16 cellular contexts compared by ENCODE assay signal in genomic region chr9:30851600-30851999, GRCh38.
DNase-seq lines count a peak whose midpoint lies in the region; ATAC-seq and TF ChIP-seq lines count a peak whose summit lies in the region.
"Had no signal": no experiment of that assay in that cellular context is flagged by ENCODE, and none has a peak within 500 bp of the region (broad histone marks: within the 10 kb centered on the region; RNA-seq: fewer than 3 reads in every experiment).

No MANE protein-coding gene starts in this region.

- peak; percentile 37 for DNase-seq in ELF-1 (ENCODE audit: low read depth, low spot score)
- peak; percentile 30 for DNase-seq in H9
- DNase-seq in WTC11 (ENCODE audit: low spot score) = no peak
- DNase-seq in iPS-NIHi11 (ENCODE audit: low spot score) = peak; percentile 9
- DNase-seq in NCI-H82 treated with DMSO at 0.1 percent for 48 hours (lab: John Stamatoyannopoulos, UW; ENCODE audit: unreplicated experiment) = no peak
- no peak for DNase-seq in activated T-helper 1 cell treated with anti-CD3 and anti-CD28 coated beads, Interleukin-12 subunit alpha, Interleukin-12 subunit beta, Interleukin-2, Interleukin-4 antibody, amounts not matched to agents 30 ng/mL and 10 ng/mL and 1 ng/mL, durations not matched to agents 14 hours and 24 hours and 36 hours (ENCODE audit: low spot score)
- DNase-seq: Calu3; CD8-positive, alpha-beta T cell; GDM1; GOT3; KG1 had no signal

- H3K4me2 ChIP-seq in H9 (ENCODE audit: insufficient read depth, insufficient read length, low read length) = no peak overlapping the region
- H3K4me2 ChIP-seq: BLaER1 treated with 17β-estradiol and CSF1 and Interleukin-3, amounts not matched to agents 10 nM and 100 nM had no signal

- H3K4me1 ChIP-seq in H9 (ENCODE audit: insufficient read depth, low read length) = no peaks in the 10 kb centered on the region; the same call in 1 of the 2 replicates
- H3K4me1 ChIP-seq: BLaER1 treated with 17β-estradiol and CSF1 and Interleukin-3, amounts not matched to agents 10 nM and 100 nM had no signal

- H3K9me3 Mint-ChIP-seq in H9 = peaks cover 10 to 12% of the 10 kb centered on the region in 2 experiments
- H3K9me3 Mint-ChIP-seq in WTC11 = peaks cover 16% of the 10 kb centered on the region
- H3K9me3 Mint-ChIP-seq in activated T-helper 1 cell treated with anti-CD3 and anti-CD28 coated beads, Interleukin-12 subunit alpha, Interleukin-12 subunit beta, Interleukin-2, Interleukin-4 antibody, amounts not matched to agents 30 ng/mL and 10 ng/mL and 1 ng/mL, durations not matched to agents 14 hours and 24 hours and 36 hours = no peaks in the 10 kb centered on the region
- H3K9me3 Mint-ChIP-seq: CD8-positive, alpha-beta T cell had no signal

- H3K23me2 ChIP-seq in H9 (ENCODE audit: insufficient read length, low read depth, low read length, poor library complexity, severe bottlenecking) = no peaks in the 10 kb centered on the region

- no peak overlapping the region for H3K23ac ChIP-seq in H9 (ENCODE audit: insufficient read length, low read depth, low read length)

- H3K27me3 ChIP-seq in H9 (ENCODE audit: insufficient read depth, low read length) = no peaks in the 10 kb centered on the region
- H3K27me3 ChIP-seq: BLaER1 treated with 17β-estradiol and CSF1 and Interleukin-3, amounts not matched to agents 10 nM and 100 nM had no signal

- H3K4me3 Mint-ChIP-seq in H9 (no peak overlapping the region), WTC11 (no peak overlapping the region)
- no peak overlapping the region for H3K4me3 Mint-ChIP-seq in activated T-helper 1 cell treated with anti-CD3 and anti-CD28 coated beads, Interleukin-12 subunit alpha, Interleukin-12 subunit beta, Interleukin-2, Interleukin-4 antibody, amounts not matched to agents 30 ng/mL and 10 ng/mL and 1 ng/mL, durations not matched to agents 14 hours and 24 hours and 36 hours
- H3K4me3 Mint-ChIP-seq: B cell; CD8-positive, alpha-beta T cell had no signal

- H3K27me3 Mint-ChIP-seq in H9 (ENCODE audit: low read depth) (no peaks in the 10 kb centered on the region; the same call in none of the 2 replicates), WTC11 (ENCODE audit: low read depth) (no peaks in the 10 kb centered on the region; the same call in 1 of the 2 replicates)
- H3K27me3 Mint-ChIP-seq in activated T-helper 1 cell treated with anti-CD3 and anti-CD28 coated beads, Interleukin-12 subunit alpha, Interleukin-12 subunit beta, Interleukin-2, Interleukin-4 antibody, amounts not matched to agents 30 ng/mL and 10 ng/mL and 1 ng/mL, durations not matched to agents 14 hours and 24 hours and 36 hours (ENCODE audit: insufficient read depth) = no peaks in the 10 kb centered on the region
- H3K27me3 Mint-ChIP-seq: B cell had no signal

- no peak overlapping the region for H4K91ac ChIP-seq in H9 (ENCODE audit: insufficient read length, low read depth, low read length)

- no peaks in the 10 kb centered on the region for H4K20me1 ChIP-seq in H9 (ENCODE audit: control insufficient read depth, insufficient read depth, insufficient read length)
- H4K20me1 ChIP-seq: BLaER1 treated with 17β-estradiol and CSF1 and Interleukin-3, amounts not matched to agents 10 nM and 100 nM had no signal

- no peak overlapping the region for H2BK120ac ChIP-seq in H9 (ENCODE audit: low read depth, low read length, poor library complexity, severe bottlenecking)

- ATAC-seq in WTC11 (peak; percentile 78), GM21786 (IDR thresholded peaks at IDR 0.05; ENCODE audit: unreplicated experiment) (no peak), GM21515 (IDR thresholded peaks at IDR 0.05; ENCODE audit: unreplicated experiment) (no peak)
- ATAC-seq: CD8-positive, alpha-beta T cell had no signal

- no peak overlapping the region for H3K27ac ChIP-seq in H9 (ENCODE audit: insufficient read length, low read depth, low read length)
- H3K27ac ChIP-seq: BLaER1 treated with 17β-estradiol and CSF1 and Interleukin-3, amounts not matched to agents 10 nM and 100 nM had no signal

- no peak overlapping the region for H4K5ac ChIP-seq in H9 (ENCODE audit: insufficient read length, low read depth, low read length)

- no peak overlapping the region for H4K8ac ChIP-seq in H9 (replicated peaks; ENCODE audit: insufficient read length, low read depth, low read length)

- H3K14ac ChIP-seq in H9 (ENCODE audit: insufficient read depth, low read length) = no peak overlapping the region

- no peak overlapping the region for H2BK5ac ChIP-seq in H9 (ENCODE audit: insufficient read length, low read length)

- H2BK15ac ChIP-seq in H9 (ENCODE audit: low read depth, low read length) = no peak overlapping the region

- no peak overlapping the region for H2BK12ac ChIP-seq in H9 (ENCODE audit: insufficient read length, low read depth, low read length)

- TF ChIP-seq CTCF in H9 (conservative IDR thresholded peaks at IDR 0.05) (no peak), WTC11 (IDR thresholded peaks at IDR 0.05) (no peak)

- no peak overlapping the region for H3K9ac ChIP-seq in H9 (ENCODE audit: extremely low read depth, insufficient read length, low read length)
- H3K9ac ChIP-seq: BLaER1 treated with 17β-estradiol and CSF1 and Interleukin-3, amounts not matched to agents 10 nM and 100 nM had no signal

- H3K9me3 ChIP-seq in H9 (ENCODE audit: control insufficient read depth, low read depth, low read length) = no peaks in the 10 kb centered on the region
- H3K9me3 ChIP-seq: BLaER1 treated with 17β-estradiol and CSF1 and Interleukin-3, amounts not matched to agents 10 nM and 100 nM; HAP-1 had no signal

- H3T11ph ChIP-seq in H9 (ENCODE audit: low read length) = no peak overlapping the region

- H2BK20ac ChIP-seq in H9 (ENCODE audit: low read depth, low read length, poor library complexity, severe bottlenecking) = no peak overlapping the region

- no peaks in the 10 kb centered on the region for H3K79me1 ChIP-seq in H9 (ENCODE audit: insufficient read depth, low read depth, low read length, poor library complexity, severe bottlenecking)

- H3K4ac ChIP-seq in H9 (ENCODE audit: low read depth, low read length) = no peak overlapping the region

- POLR2A ChIA-PET in WTC11 (lab: Charles Lee) = no interaction called here

- no peak overlapping the region for H3K18ac ChIP-seq in H9 (ENCODE audit: insufficient read length, low read depth, low read length)

- H3K27ac Mint-ChIP-seq in H9 (peak overlapping the region in 2 of 3 experiments; percentile 34 to 85; a peak in 5 of 7 replicates), WTC11 (peak overlapping the region; percentile 71)
- no peak overlapping the region for H3K27ac Mint-ChIP-seq in activated T-helper 1 cell treated with anti-CD3 and anti-CD28 coated beads, Interleukin-12 subunit alpha, Interleukin-12 subunit beta, Interleukin-2, Interleukin-4 antibody, amounts not matched to agents 30 ng/mL and 10 ng/mL and 1 ng/mL, durations not matched to agents 14 hours and 24 hours and 36 hours
- H3K27ac Mint-ChIP-seq: B cell; CD8-positive, alpha-beta T cell had no signal

- no peaks in the 10 kb centered on the region for H3K79me2 ChIP-seq in H9 (ENCODE audit: insufficient read depth, low read length)

- H2AFZ ChIP-seq in H9 (ENCODE audit: low read length) = no peak overlapping the region

- H3K56ac ChIP-seq in H9 (ENCODE audit: insufficient read length, low read depth, low read length) = no peak overlapping the region

- intact Hi-C loops in activated T-helper 1 cell treated with anti-CD3 and anti-CD28 coated beads, Interleukin-12 subunit alpha, Interleukin-12 subunit beta, Interleukin-2, Interleukin-4 antibody, amounts not matched to agents 30 ng/mL and 10 ng/mL and 1 ng/mL, durations not matched to agents 14 hours and 24 hours and 36 hours (cut with micrococcal nuclease) = no loop called here

- H2AK5ac ChIP-seq in H9 (ENCODE audit: insufficient read length, low read length) = no peak overlapping the region

- H3K4me1 Mint-ChIP-seq in H9 = peaks cover 23 to 32% of the 10 kb centered on the region in 2 experiments
- H3K4me1 Mint-ChIP-seq in WTC11 = peaks cover 40% of the 10 kb centered on the region
- H3K4me1 Mint-ChIP-seq in activated T-helper 1 cell treated with anti-CD3 and anti-CD28 coated beads, Interleukin-12 subunit alpha, Interleukin-12 subunit beta, Interleukin-2, Interleukin-4 antibody, amounts not matched to agents 30 ng/mL and 10 ng/mL and 1 ng/mL, durations not matched to agents 14 hours and 24 hours and 36 hours (ENCODE audit: low read depth) = no peaks in the 10 kb centered on the region
- H3K4me1 Mint-ChIP-seq: B cell had no signal

- CTCF ChIA-PET in WTC11 (lab: Charles Lee) = no interaction called here

- peaks cover 0 to 19% (median 4%) of the 10 kb centered on the region in 3 experiments; a peak in 4 of 7 replicates for H3K36me3 Mint-ChIP-seq in H9 (ENCODE audit: insufficient read depth in 1 of 3, low read depth in 3 of 3)
- peaks cover 8% of the 10 kb centered on the region for H3K36me3 Mint-ChIP-seq in WTC11
- no peaks in the 10 kb centered on the region for H3K36me3 Mint-ChIP-seq in activated T-helper 1 cell treated with anti-CD3 and anti-CD28 coated beads, Interleukin-12 subunit alpha, Interleukin-12 subunit beta, Interleukin-2, Interleukin-4 antibody, amounts not matched to agents 30 ng/mL and 10 ng/mL and 1 ng/mL, durations not matched to agents 14 hours and 24 hours and 36 hours (ENCODE audit: low read depth)
- H3K36me3 Mint-ChIP-seq: CD8-positive, alpha-beta T cell had no signal

TF ChIP-seq in WTC11, 78 proteins besides CTCF, POLR2A, EP300 and RAD21:
- no peak for TF ChIP-seq ATF1 (CRISPR knock-in tag; IDR thresholded peaks at IDR 0.05)
- TF ChIP-seq, protein P1, sequence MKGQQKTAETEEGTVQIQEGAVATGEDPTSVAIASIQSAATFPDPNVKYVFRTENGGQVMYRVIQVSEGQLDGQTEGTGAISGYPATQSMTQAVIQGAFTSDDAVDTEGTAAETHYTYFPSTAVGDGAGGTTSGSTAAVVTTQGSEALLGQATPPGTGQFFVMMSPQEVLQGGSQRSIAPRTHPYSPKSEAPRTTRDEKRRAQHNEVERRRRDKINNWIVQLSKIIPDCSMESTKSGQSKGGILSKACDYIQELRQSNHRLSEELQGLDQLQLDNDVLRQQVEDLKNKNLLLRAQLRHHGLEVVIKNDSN (CRISPR knock-in tag; IDR thresholded peaks at IDR 0.05) = no peak

Comparison
In these comparisons a context has a peak if more than half of its experiments do, and no peak if none do; other contexts are left out.
1. DNase-seq: peak in ELF-1 (single experiment), H9 (single experiment) and iPS-NIHi11 (single experiment); none in WTC11 (single experiment), NCI-H82 treated with DMSO at 0.1 percent for 48 hours (single experiment) and activated T-helper 1 cell treated with anti-CD3 and anti-CD28 coated beads, Interleukin-12 subunit alpha, Interleukin-12 subunit beta, Interleukin-2, Interleukin-4 antibody, amounts not matched to agents 30 ng/mL and 10 ng/mL and 1 ng/mL, durations not matched to agents 14 hours and 24 hours and 36 hours (single experiment).